ENCODE assay signal across 19 cellular contexts in genomic region chr10:80210259-80210658, GRCh38. TPM values are rescaled to one million over a fixed set of nuclear protein-coding genes. Genes with fewer than 3 reads are reported as not detected.
DNase-seq lines count a peak whose midpoint lies in the region; ATAC-seq and TF ChIP-seq lines count a peak whose summit lies in the region.
"Had no signal": no experiment of that assay in that cellular context is flagged by ENCODE, and none has a peak within 500 bp of the region (broad histone marks: within the 10 kb centered on the region; RNA-seq: fewer than 3 reads in every experiment).

No MANE protein-coding gene starts in this region.

- peaks cover 0 to 44% (median 17%) of the 10 kb centered on the region in 4 donors for H3K4me1 Mint-ChIP-seq in CD4-positive, CD25-positive, alpha-beta regulatory T cell
- H3K4me1 Mint-ChIP-seq in Calu3 (ENCODE audit: low read depth, unreplicated experiment) (peaks cover 67% of the 10 kb centered on the region), mesothelial cell of epicardium (peaks cover 53% of the 10 kb centered on the region)

- no TSS peak for BruUV-seq in Calu3 (replicated peaks; lab: Mats Ljungman, UMichigan)
- BruUV-seq in Panc1 (replicated peaks; lab: Mats Ljungman, UMichigan): no TSS peak

- no peaks in the 10 kb centered on the region for H3K36me3 ChIP-seq in CD4-positive, CD25-positive, alpha-beta regulatory T cell (ENCODE audit: control insufficient read depth, insufficient read depth, low read length)
- H3K36me3 ChIP-seq in Panc1 (ENCODE audit: control insufficient read depth, insufficient read depth, low read length): no peaks in the 10 kb centered on the region

- no peaks in the 10 kb centered on the region for H3K9me3 ChIP-seq in CD4-positive, CD25-positive, alpha-beta regulatory T cell (ENCODE audit: control insufficient read depth in 2 of 2, low read length in 2 of 2)
- H3K9me3 ChIP-seq in Panc1 (ENCODE audit: control insufficient read depth, insufficient read depth, low read depth, low read length): no peaks in the 10 kb centered on the region

- H3K27me3 Mint-ChIP-seq in CD4-positive, CD25-positive, alpha-beta regulatory T cell: no peaks in the 10 kb centered on the region
- H3K27me3 Mint-ChIP-seq in Calu3 (ENCODE audit: unreplicated experiment): no peaks in the 10 kb centered on the region
- H3K27me3 Mint-ChIP-seq in mesothelial cell of epicardium (ENCODE audit: low read depth): no peaks in the 10 kb centered on the region

- H3K4me3 Mint-ChIP-seq in CD4-positive, CD25-positive, alpha-beta regulatory T cell: peak overlapping the region in 1 of 4 donors; percentile 16
- H3K4me3 Mint-ChIP-seq in Calu3 (ENCODE audit: low read depth, unreplicated experiment) (peak overlapping the region; percentile 86), mesothelial cell of epicardium (no peak overlapping the region)
- H3K4me3 Mint-ChIP-seq: CD4-positive, alpha-beta memory T cell had no signal

- peaks cover 0 to 2% (median 0%) of the 10 kb centered on the region in 7 donors for H3K9me3 Mint-ChIP-seq in CD4-positive, CD25-positive, alpha-beta regulatory T cell
- no peaks in the 10 kb centered on the region for H3K9me3 Mint-ChIP-seq in Calu3 (ENCODE audit: low read depth, unreplicated experiment)
- H3K9me3 Mint-ChIP-seq in mesothelial cell of epicardium: peaks cover 17% of the 10 kb centered on the region
- H3K9me3 Mint-ChIP-seq: CD4-positive, alpha-beta memory T cell; IgD-negative memory B cell had no signal

- in situ Hi-C loops in Panc1 (cut with HindIII; ENCODE audit: low pct_unique_long_range_greater_than_20kb, low sequenced_read_pairs): no loop called here

- H3K4me1 ChIP-seq in CD4-positive, CD25-positive, alpha-beta regulatory T cell (ENCODE audit: control insufficient read depth, insufficient read depth, low read length, poor library complexity, severe bottlenecking): peaks cover 11% of the 10 kb centered on the region
- peaks cover 25% of the 10 kb centered on the region for H3K4me1 ChIP-seq in Panc1 (ENCODE audit: control insufficient read depth, insufficient read depth, low read length)

- no peak overlapping the region for H3K27ac ChIP-seq in CD4-positive, CD25-positive, alpha-beta regulatory T cell (ENCODE audit: insufficient read depth, low read length, poor library complexity, severe bottlenecking)
- H3K27ac ChIP-seq in Panc1 (ENCODE audit: low read length): peak overlapping the region; percentile 84; the same call in 1 of the 2 replicates
- H3K27ac ChIP-seq: C4-2B, GM23248 had no signal

- peak overlapping the region in 2 of 3 donors; percentile 38 to 42 for H3K27ac Mint-ChIP-seq in CD4-positive, CD25-positive, alpha-beta regulatory T cell
- H3K27ac Mint-ChIP-seq in Calu3 (ENCODE audit: unreplicated experiment) (peak overlapping the region; percentile 89), mesothelial cell of epicardium (peak overlapping the region; percentile 59)
- H3K27ac Mint-ChIP-seq: IgD-negative memory B cell had no signal

- H3K36me3 Mint-ChIP-seq in CD4-positive, CD25-positive, alpha-beta regulatory T cell: no peaks in the 10 kb centered on the region
- peaks cover 70% of the 10 kb centered on the region for H3K36me3 Mint-ChIP-seq in Calu3 (ENCODE audit: insufficient read depth, unreplicated experiment)
- H3K36me3 Mint-ChIP-seq in mesothelial cell of epicardium: peaks cover 11% of the 10 kb centered on the region
- H3K36me3 Mint-ChIP-seq: IgD-negative memory B cell had no signal

- no peak for TF ChIP-seq CTCF in Calu3 (IDR thresholded peaks at IDR 0.05; ENCODE audit: unreplicated experiment)
- no peak for TF ChIP-seq CTCF in Panc1 (IDR thresholded peaks at IDR 0.05)
- TF ChIP-seq CTCF in mesothelial cell of epicardium (IDR thresholded peaks at IDR 0.05; ENCODE audit: unreplicated experiment): no peak

- intact Hi-C loops in Calu3 (cut with micrococcal nuclease; ENCODE audit: unreplicated experiment): no loop called here
- intact Hi-C loops in Panc1 (cut with micrococcal nuclease; ENCODE audit: unreplicated experiment): no loop called here

- DNase-seq in CD4-positive, CD25-positive, alpha-beta regulatory T cell: no peak
- DNase-seq in Calu3 (no peak), Panc1 (ENCODE audit: low read depth, low spot score) (no peak), mesothelial cell of epicardium (ENCODE audit: low spot score in 2 of 2, unreplicated experiment in 2 of 2) (no peak), RPMI8226 (no peak), GM19238 (ENCODE audit: insufficient read length, low spot score) (no peak)
- DNase-seq: AML-193; CD4-positive, alpha-beta memory T cell; DMS153; DND-41; EL; GM23248; HCEC 1CT; Kasumi-1; KG1 had no signal

- CTCF ChIA-PET in Calu3 (lab: Charles Lee): no interaction called here
- CTCF ChIA-PET in Panc1 (lab: Charles Lee): no interaction called here

- no peaks in the 10 kb centered on the region for H3K27me3 ChIP-seq in CD4-positive, CD25-positive, alpha-beta regulatory T cell (ENCODE audit: control insufficient read depth, insufficient read depth, low read length)
- H3K27me3 ChIP-seq in Panc1 (ENCODE audit: control insufficient read depth, insufficient read depth, low read length): no peaks in the 10 kb centered on the region

- H3K4me3 ChIP-seq in CD4-positive, CD25-positive, alpha-beta regulatory T cell (ENCODE audit: low read depth, low read length): no peak overlapping the region
- H3K4me3 ChIP-seq in Panc1 (ENCODE audit: low read depth in 2 of 2, low read length in 2 of 2): no peak overlapping the region
- H3K4me3 ChIP-seq: GM12878, GM23248 had no signal

- POLR2A ChIA-PET in Panc1 (lab: Charles Lee): no interaction called here

- ATAC-seq in CD4-positive, CD25-positive, alpha-beta regulatory T cell (ENCODE audit: low read depth in 2 of 2): no peak
- ATAC-seq in Panc1 (no peak), HG03439 (IDR thresholded peaks at IDR 0.05; ENCODE audit: unreplicated experiment) (no peak)
- ATAC-seq: GM12878 had no signal

RNA-seq across cellular contexts. Expression of gene ANXA11, which starts 4.9 kb away (rescaled TPM):
- 252 TPM for total RNA-seq in CD4-positive, CD25-positive, alpha-beta regulatory T cell
- 100 to 1,000 TPM; 253 to 316 (median 283) TPM for polyA plus RNA-seq in CD4-positive, CD25-positive, alpha-beta regulatory T cell
- 835 and 846 TPM in 2 replicates for total RNA-seq in Calu3 (2022)
- 241 TPM for total RNA-seq in Panc1 (2021; ENCODE audit: unreplicated experiment)
- polyA plus RNA-seq in Panc1 (2012; ENCODE audit: insufficient read length): 310 TPM
- total RNA-seq in mesothelial cell of epicardium: 215 to 238 TPM (median 226 TPM) in 3 replicates
